ENCODE assay signal across 10 cellular contexts in the genomic region with DNA sequence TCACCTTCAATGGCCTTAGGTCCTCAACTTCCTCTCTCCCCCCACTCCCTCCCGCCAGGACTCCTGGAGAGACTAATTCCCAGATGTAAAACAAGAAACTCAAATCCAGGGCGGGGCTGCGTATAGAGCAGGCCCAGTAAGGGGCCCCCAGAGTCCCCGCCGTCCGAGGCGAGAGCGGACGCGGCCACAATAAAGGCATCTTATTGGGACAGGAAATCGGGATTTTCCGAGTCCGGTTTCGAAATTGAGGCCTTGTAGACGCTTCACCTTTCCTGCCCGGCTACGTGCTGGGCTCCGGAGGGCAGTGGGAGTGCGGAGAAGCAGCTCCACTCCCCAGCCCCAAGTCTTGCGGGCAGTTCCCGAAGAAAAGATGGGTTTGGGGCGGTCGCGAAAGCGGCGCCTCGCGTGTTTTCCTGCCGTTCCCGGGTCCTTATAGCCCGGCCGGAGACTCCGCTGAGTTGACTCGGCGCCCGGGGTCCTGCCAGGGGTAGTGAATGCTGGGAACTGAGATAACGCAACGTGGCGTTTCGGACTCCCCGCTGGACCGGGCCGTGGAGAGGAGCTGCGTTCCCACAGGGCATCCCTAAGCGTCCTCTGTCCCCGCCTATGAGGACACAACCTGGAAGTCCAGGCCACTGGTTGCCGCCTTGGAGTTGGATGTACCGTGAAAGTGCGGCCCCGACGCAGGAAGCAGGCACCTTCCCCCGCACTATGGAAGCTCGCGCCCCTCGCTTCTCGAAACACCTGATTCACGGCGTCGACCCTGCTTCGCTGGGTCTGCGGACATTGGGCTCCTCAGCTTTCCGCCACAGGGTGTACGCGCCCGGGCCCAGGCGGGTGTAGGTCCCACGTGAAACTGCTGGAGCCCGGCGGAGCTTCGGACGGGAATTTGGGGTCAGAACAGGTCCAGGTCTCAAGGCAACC. TPM values are rescaled to one million over a fixed set of nuclear protein-coding genes. Genes with fewer than 3 reads are reported as not detected.
DNase-seq lines count a peak whose midpoint lies in the region; ATAC-seq and TF ChIP-seq lines count a peak whose summit lies in the region.
"Had no signal": no experiment of that assay in that cellular context is flagged by ENCODE, and none has a peak within 500 bp of the region (broad histone marks: within the 10 kb centered on the region; RNA-seq: fewer than 3 reads in every experiment).

No MANE protein-coding gene starts in this region.

- H3K36me3 ChIP-seq in duodenal mucosa (ENCODE audit: control insufficient read depth in 1 of 2, insufficient read depth in 2 of 2, low read length in 2 of 2) = no peaks in the 10 kb centered on the region
- H3K36me3 ChIP-seq in stomach = no peaks in the 10 kb centered on the region

- no peaks in the 10 kb centered on the region for H3K36me3 Mint-ChIP-seq in memory B cell

- H3K27ac ChIP-seq in duodenal mucosa (ENCODE audit: low read depth, low read length) (no peak overlapping the region), stomach (no peak overlapping the region)

- no peak overlapping the region for H3K27ac Mint-ChIP-seq in memory B cell
- H3K27ac Mint-ChIP-seq: activated T-helper 2 cell treated with anti-CD3 and anti-CD28 coated beads, Interferon-gamma antibody, Interleukin-2, Interleukin-4, amounts not matched to agents 10 μg/mL and 5 μg/mL and 100 μg/mL, durations not matched to agents 14 hours and 24 hours and 36 hours had no signal

- H3K4me1 ChIP-seq in duodenal mucosa (ENCODE audit: control insufficient read depth in 1 of 2, insufficient read depth in 2 of 2, low read length in 2 of 2) (peaks cover 23 to 40% of the 10 kb centered on the region in 2 donors), stomach (peaks cover 37 to 53% (median 45%) of the 10 kb centered on the region in 4 donors)

- intact Hi-C loops in stomach (cut with DNase I; ENCODE audit: low total_unique reads) = no loop called here

- peaks cover 10% of the 10 kb centered on the region for H3K4me1 Mint-ChIP-seq in memory B cell

- DNase-seq in NCI-H748 (lab: John Stamatoyannopoulos, UW; ENCODE audit: unreplicated experiment) (peak; percentile 32), NCI-H748 treated with DMSO at 0.1 percent for 48 hours (lab: John Stamatoyannopoulos, UW) (no peak), memory B cell (ENCODE audit: low spot score in 2 of 2) (no peak), stomach (no peak), HuH-7.5 (ENCODE audit: low spot score) (no peak)
- DNase-seq: stimulated activated CD4-positive, alpha-beta T cell treated with anti-CD3 and anti-CD28 coated beads, Interleukin-4, amount 100 ng/mL, for 4 hours had no signal

- H3K9me3 Mint-ChIP-seq in memory B cell = no peaks in the 10 kb centered on the region
- H3K9me3 Mint-ChIP-seq: activated T-helper 2 cell treated with anti-CD3 and anti-CD28 coated beads, Interferon-gamma antibody, Interleukin-2, Interleukin-4, amounts not matched to agents 10 μg/mL and 5 μg/mL and 100 μg/mL, durations not matched to agents 14 hours and 24 hours and 36 hours had no signal

- no peak for TF ChIP-seq POLR2A in stomach (IDR thresholded peaks at IDR 0.05)

- H3K4me3 ChIP-seq in duodenal mucosa (ENCODE audit: low read depth in 1 of 2, low read length in 2 of 2) (peak overlapping the region; percentile 54 to 56), stomach (peak overlapping the region; percentile 9 to 41 (median 30))

- H3K9me3 ChIP-seq in duodenal mucosa (ENCODE audit: control insufficient read depth in 1 of 2, low read length in 2 of 2) (no peaks in the 10 kb centered on the region), stomach (no peaks in the 10 kb centered on the region)

- peaks cover 26% of the 10 kb centered on the region for H3K27me3 Mint-ChIP-seq in memory B cell

- H3K27me3 ChIP-seq in duodenal mucosa (ENCODE audit: control insufficient read depth in 1 of 2, insufficient read depth in 2 of 2, low read length in 2 of 2) (peaks cover 54 to 64% of the 10 kb centered on the region in 2 donors), stomach (peaks cover 17 to 88% (median 56%) of the 10 kb centered on the region in 3 donors)

- TF ChIP-seq EP300 in stomach (IDR thresholded peaks at IDR 0.05) = no peak

- TF ChIP-seq CTCF in stomach (IDR thresholded peaks at IDR 0.05) = no peak

- ATAC-seq in memory B cell (ENCODE audit: low read depth) (no peak), GM21390 (IDR thresholded peaks at IDR 0.05; ENCODE audit: unreplicated experiment) (no peak), GM21447 (IDR thresholded peaks at IDR 0.05; ENCODE audit: unreplicated experiment) (no peak)

- peak overlapping the region; percentile 44 for H3K4me3 Mint-ChIP-seq in memory B cell

- no peak overlapping the region for H3K9ac ChIP-seq in duodenal mucosa (ENCODE audit: low read depth in 1 of 2, low read length in 2 of 2)

- WGBS in stomach, 5 donors = 6 to 11% (median 7%) methylated on average over 64 to 71 of the region's 71 CpGs

RNA-seq across cellular contexts. Expression of a gene that starts 4.8 kb away (rescaled TPM):
- total RNA-seq in stomach = 10 to 100 TPM in 1 of 5 donors, 1 to 10 TPM in 2, under 1 TPM in 1, not detected in 1; 0.73 to 19.4 (median 6.6) TPM
- under 1 TPM in 2 of 3 donors, not detected in 1; 0.12 to 0.48 TPM for polyA plus RNA-seq in stomach
- total RNA-seq: activated T-helper 2 cell treated with anti-CD3 and anti-CD28 coated beads, Interferon-gamma antibody, Interleukin-2, Interleukin-4, amounts not matched to agents 10 μg/mL and 5 μg/mL and 100 μg/mL, durations not matched to agents 14 hours and 24 hours and 36 hours had no signal

RNA-seq across cellular contexts. Expression of a gene that starts 45.3 kb away (rescaled TPM):
- 100 to 1,000 TPM in 4 of 5 donors, 10 to 100 TPM in 1; 70.7 to 255 (median 141) TPM for total RNA-seq in stomach
- 100 to 1,000 TPM in 1 of 3 donors, 10 to 100 TPM in 2; 36.0 to 176 (median 51.6) TPM for polyA plus RNA-seq in stomach

RNA-seq across cellular contexts. Expression of a gene that starts 58.8 kb away (rescaled TPM):
- total RNA-seq in stomach = not detected
- not detected for polyA plus RNA-seq in stomach
- total RNA-seq: activated T-helper 2 cell treated with anti-CD3 and anti-CD28 coated beads, Interferon-gamma antibody, Interleukin-2, Interleukin-4, amounts not matched to agents 10 μg/mL and 5 μg/mL and 100 μg/mL, durations not matched to agents 14 hours and 24 hours and 36 hours had no signal
